14 cellular contexts compared by ENCODE assay signal in genomic region chr16:65832679-65833078, GRCh38.
DNase-seq lines count a peak whose midpoint lies in the region; ATAC-seq and TF ChIP-seq lines count a peak whose summit lies in the region.
"Had no signal": no experiment of that assay in that cellular context is flagged by ENCODE, and none has a peak within 500 bp of the region (broad histone marks: within the 10 kb centered on the region; RNA-seq: fewer than 3 reads in every experiment).

No MANE protein-coding gene starts in this region.

- peak; percentile 74 for ATAC-seq in SK-N-SH treated with all-trans-retinoic acid at 6 μM for 48 hours
- ATAC-seq: A549, GM23338 had no signal

- no peak overlapping the region for H2BK5ac ChIP-seq in mesendoderm (ENCODE audit: low read length)

- no peak overlapping the region for H3K56ac ChIP-seq in mesendoderm (ENCODE audit: low read length)

- H3K23ac ChIP-seq in mesendoderm (ENCODE audit: low read length): no peak overlapping the region

- no peak overlapping the region for H3K27ac ChIP-seq in mesendoderm (ENCODE audit: low read depth, low read length)
- H3K27ac ChIP-seq: A549, BLaER1 had no signal

- H4K8ac ChIP-seq in mesendoderm (ENCODE audit: low read depth, low read length): no peak overlapping the region

- no peaks in the 10 kb centered on the region for H3K79me1 ChIP-seq in mesendoderm (ENCODE audit: low read length)

- WGBS in mesendoderm (ENCODE audit: extremely low coverage, insufficient coverage, low lambda C conversion rate): no CpG with 5 or more reads among the region's 1 CpG

- no peak overlapping the region for H3K9ac ChIP-seq in mesendoderm (ENCODE audit: low read length)
- H3K9ac ChIP-seq: BLaER1 had no signal

- no peak overlapping the region for H4K5ac ChIP-seq in mesendoderm (ENCODE audit: low read length)

- H2BK15ac ChIP-seq in mesendoderm (replicated peaks; ENCODE audit: low read depth): no peak overlapping the region

- H3K4me3 ChIP-seq in mesendoderm (ENCODE audit: low read length): no peak overlapping the region
- H3K4me3 ChIP-seq: A549, BLaER1, GM23338 had no signal

- DNase-seq in OCI-M1 (lab: John Stamatoyannopoulos, UW) (peak; percentile 35), mesendoderm (peak; percentile 13), SKM-1 treated with dmso at 0.1 percent for 144 hours (lab: John Stamatoyannopoulos, UW; ENCODE audit: unreplicated experiment) (no peak), GM19238 (ENCODE audit: insufficient read length, low spot score) (no peak), NCI-H1694 treated with DMSO at 0.1 percent for 48 hours (lab: John Stamatoyannopoulos, UW) (no peak)
- DNase-seq: Caco-2; CD8-positive, alpha-beta memory T cell; DMS53; GF-D8; H7 had no signal

- H2AK5ac ChIP-seq in mesendoderm (ENCODE audit: low read length): no peak overlapping the region

- H3K18ac ChIP-seq in mesendoderm (ENCODE audit: low read length): no peak overlapping the region

- H3K27me3 ChIP-seq in mesendoderm (ENCODE audit: insufficient read depth, low read length, poor library complexity): no peaks in the 10 kb centered on the region
- H3K27me3 ChIP-seq: BLaER1 had no signal

- H3K79me2 ChIP-seq in mesendoderm (ENCODE audit: control insufficient read depth, insufficient read depth, low read length): no peaks in the 10 kb centered on the region

- no peaks in the 10 kb centered on the region for H3K4me1 ChIP-seq in mesendoderm (ENCODE audit: control insufficient read depth, low read depth, low read length)
- H3K4me1 ChIP-seq: A549, Caco-2 had no signal

- no peak overlapping the region for H3K4ac ChIP-seq in mesendoderm (ENCODE audit: low read depth, low read length)

- H2BK120ac ChIP-seq in mesendoderm (ENCODE audit: low read depth, low read length): no peak overlapping the region

- H3K36me3 ChIP-seq in mesendoderm (ENCODE audit: control insufficient read depth, insufficient read depth, low read length): no peaks in the 10 kb centered on the region
- H3K36me3 ChIP-seq: BLaER1 had no signal

- no peak overlapping the region for H3K4me2 ChIP-seq in mesendoderm (ENCODE audit: low read length)
- H3K4me2 ChIP-seq: A549, GM23338 had no signal

TF ChIP-seq in SK-N-SH treated with all-trans-retinoic acid at 6 μM for 48 hours, 23 proteins besides CTCF, POLR2A, EP300 and RAD21:
- TF ChIP-seq SNAI2 (CRISPR knock-in tag; IDR thresholded peaks at IDR 0.05) (no peak), CSRNP3 (CRISPR knock-in tag; IDR thresholded peaks at IDR 0.05) (no peak), ZFP3 (CRISPR knock-in tag; IDR thresholded peaks at IDR 0.05) (no peak), ZFP30 (CRISPR knock-in tag; IDR thresholded peaks at IDR 0.05) (no peak)
TF ChIP-seq in SK-N-SH treated with all-trans-retinoic acid at 6 μM for 48 hours: peak in this region for 0.

Comparison
In these comparisons a context has a peak if more than half of its experiments do, and no peak if none do; other contexts are left out.
1. DNase-seq: peak in OCI-M1 (single experiment) and mesendoderm (single experiment); none in SKM-1 treated with dmso at 0.1 percent for 144 hours (single experiment), GM19238 (single experiment) and NCI-H1694 treated with DMSO at 0.1 percent for 48 hours (single experiment).